8 cellular contexts compared by ENCODE assay signal in the genomic region with DNA sequence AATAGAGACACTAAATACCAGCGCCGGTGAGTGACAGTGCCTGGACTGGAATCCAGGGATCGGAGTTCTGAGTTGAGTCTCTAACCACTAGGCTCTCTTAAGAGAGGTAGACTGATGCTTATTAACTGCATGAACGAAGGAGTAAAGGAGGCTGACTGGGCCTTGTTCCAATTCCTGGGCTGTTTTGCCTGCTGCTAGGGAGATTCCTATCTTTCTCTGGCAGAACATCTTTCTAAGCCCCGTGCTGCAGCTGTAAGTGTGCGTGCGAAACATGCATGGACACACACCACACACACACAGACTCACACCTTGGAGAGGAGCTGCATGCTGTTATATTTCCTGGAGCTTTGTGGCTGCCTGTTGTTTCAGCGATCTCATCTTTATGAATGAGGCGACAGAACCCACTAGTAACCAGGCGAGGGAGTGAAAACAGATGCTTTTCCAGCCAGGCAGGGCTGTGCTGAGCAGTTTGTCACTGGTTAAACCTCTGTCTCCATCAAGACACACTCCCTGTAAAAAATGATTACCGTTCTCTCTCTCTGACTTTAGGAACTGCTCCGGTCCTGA.
DNase-seq lines count a peak whose midpoint lies in the region; ATAC-seq and TF ChIP-seq lines count a peak whose summit lies in the region.

No MANE protein-coding gene starts in this region.

- H3K4me3 ChIP-seq in esophagus squamous epithelium: no peak overlapping the region

- no peaks in the 10 kb centered on the region for H3K9me3 ChIP-seq in esophagus squamous epithelium

- ATAC-seq in GM19025 (IDR thresholded peaks at IDR 0.05; ENCODE audit: low read depth, unreplicated experiment) (peak; percentile 23), HG03378 (IDR thresholded peaks at IDR 0.05; ENCODE audit: unreplicated experiment) (peak; percentile 29), HG03025 (IDR thresholded peaks at IDR 0.05; ENCODE audit: low FRiP score, unreplicated experiment) (no peak), HG02970 (IDR thresholded peaks at IDR 0.05; ENCODE audit: low FRiP score, unreplicated experiment) (no peak)

- no peaks in the 10 kb centered on the region for H3K36me3 ChIP-seq in esophagus squamous epithelium

- H3K4me1 ChIP-seq in esophagus squamous epithelium: peaks cover 10 to 65% (median 31%) of the 10 kb centered on the region in 3 donors

- peak; percentile 47 for DNase-seq in Ammon's horn (ENCODE audit: low spot score)
- DNase-seq in UCSD-AML1 (lab: John Stamatoyannopoulos, UW; ENCODE audit: unreplicated experiment): peak; percentile 70
- DNase-seq in esophagus squamous epithelium (lab: John Stamatoyannopoulos, UW): no peak
- DNase-seq in renal cortical epithelial cell (ENCODE audit: low read depth): peak; percentile 20

- H3K27ac ChIP-seq in esophagus squamous epithelium: peak overlapping the region; percentile 49 to 68 (median 64)

- no peak for TF ChIP-seq CTCF in esophagus squamous epithelium (IDR thresholded peaks at IDR 0.05)

- intact Hi-C loops in esophagus squamous epithelium (cut with DNase I): no loop called here

- WGBS in esophagus squamous epithelium, 2 donors: 46 to 56% methylated on average over 11 to 12 of the region's 12 CpGs

- TF ChIP-seq POLR2A in esophagus squamous epithelium (IDR thresholded peaks at IDR 0.05): no peak

- no peaks in the 10 kb centered on the region for H3K27me3 ChIP-seq in esophagus squamous epithelium

Comparison
In these comparisons a context has a peak if more than half of its experiments do, and no peak if none do; other contexts are left out.
1. ATAC-seq: peak in GM19025 (single experiment) and HG03378 (single experiment); none in HG03025 (single experiment) and HG02970 (single experiment).